Comparison of ENCODE assay signal across 13 cellular contexts in the genomic region with DNA sequence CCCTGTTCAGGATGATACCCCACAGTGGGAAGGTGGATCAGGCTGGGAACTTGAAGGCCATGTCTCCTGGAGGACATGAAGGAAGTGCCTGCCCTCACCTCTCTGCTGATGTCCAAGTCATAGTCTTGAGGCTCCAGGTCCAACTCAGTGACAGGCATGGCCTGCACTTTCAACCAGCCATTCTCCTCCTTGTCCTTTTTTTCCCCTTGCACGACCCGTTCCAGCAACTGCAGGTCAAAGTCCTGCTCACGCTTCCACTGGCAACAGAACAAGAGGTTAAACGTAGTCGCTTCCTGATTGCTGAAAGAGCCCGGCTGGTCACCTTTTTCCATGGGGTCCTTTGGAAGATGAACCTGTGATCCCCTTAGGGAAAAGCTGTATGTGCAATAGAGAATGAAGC. TPM values are rescaled to one million over a fixed set of nuclear protein-coding genes. Genes with fewer than 3 reads are reported as not detected.
DNase-seq lines count a peak whose midpoint lies in the region; ATAC-seq, FAIRE-seq and TF ChIP-seq lines count a peak whose summit lies in the region.
"Had no signal": no experiment of that assay in that cellular context is flagged by ENCODE, and none has a peak within 500 bp of the region (broad histone marks: within the 10 kb centered on the region; RNA-seq: fewer than 3 reads in every experiment).

No MANE protein-coding gene starts in this region.

- H3K36me3 ChIP-seq in IMR-90 (ENCODE audit: control insufficient read depth, insufficient read depth, low read length) (no peaks in the 10 kb centered on the region), HepG2 (replicated peaks in 1 of 2; ENCODE audit: control insufficient read depth in 1 of 2, insufficient read depth in 2 of 2, low read length in 2 of 2) (peaks cover 6 to 16% of the 10 kb centered on the region in 2 experiments; a peak in 4 of 5 replicates), small intestine (ENCODE audit: control insufficient read depth in 2 of 2, insufficient read depth in 2 of 2, low read length in 2 of 2) (peaks cover 0 to 14% of the 10 kb centered on the region in 2 donors)
- H3K36me3 ChIP-seq in CD8-positive, alpha-beta memory T cell (ENCODE audit: insufficient read depth, low read length) = no peaks in the 10 kb centered on the region
- H3K36me3 ChIP-seq: SJSA1 had no signal

- H3K14ac ChIP-seq in IMR-90 (replicated peaks; ENCODE audit: low read depth, low read length) = no peak overlapping the region

- peak; percentile 9 for FAIRE-seq in GM12891 (lab: Jason Lieb, UNC)
- no peak for FAIRE-seq in HepG2 (lab: Jason Lieb, UNC)
- FAIRE-seq in small intestine (lab: Jason Lieb, UNC) = no peak
- FAIRE-seq: A549 had no signal

- H3K27ac ChIP-seq in IMR-90 (ENCODE audit: insufficient read depth, low read length) (no peak overlapping the region), HepG2 (ENCODE audit: extremely low read length, insufficient read depth, low read length) (peak overlapping the region; percentile 45), small intestine (ENCODE audit: low read depth in 1 of 2, low read length in 1 of 2) (peak overlapping the region in 1 of 2 donors; percentile 5)
- no peak overlapping the region for H3K27ac ChIP-seq in CD8-positive, alpha-beta memory T cell (ENCODE audit: low read depth, low read length)
- H3K27ac ChIP-seq: A549, SJSA1 had no signal

- H2BK5ac ChIP-seq in IMR-90 (ENCODE audit: low read depth, low read length, poor library complexity, severe bottlenecking) = no peak overlapping the region

- no peak overlapping the region for H3K18ac ChIP-seq in IMR-90 (ENCODE audit: low read depth, low read length)

- DNase-seq in GM12891 (ENCODE audit: insufficient read length, low spot score) (no peak), IMR-90 (no peak), HepG2 (ENCODE audit: low spot score) (peak; percentile 33), small intestine (peak; percentile 78), NCI-H345 treated with DMSO at 0.1 percent for 48 hours (lab: John Stamatoyannopoulos, UW; ENCODE audit: unreplicated experiment) (no peak), progenitor cell of endocrine pancreas (ENCODE audit: low spot score, unreplicated experiment) (no peak)
- no peak for DNase-seq in CD8-positive, alpha-beta memory T cell
- DNase-seq: KG1 had no signal

- no peak overlapping the region for H4K91ac ChIP-seq in IMR-90 (ENCODE audit: insufficient read depth, low read depth, low read length)

- TF ChIP-seq CTCF in IMR-90 (conservative IDR thresholded peaks at IDR 0.05; ENCODE audit: low read depth, low read length) (no peak), HepG2 (CRISPR knock-in tag; IDR thresholded peaks at IDR 0.05) (no peak), progenitor cell of endocrine pancreas (IDR thresholded peaks at IDR 0.05; ENCODE audit: unreplicated experiment) (no peak)

- H3K9me1 ChIP-seq in IMR-90 (ENCODE audit: insufficient read depth, low read length) = peaks cover 3% of the 10 kb centered on the region

- no peaks in the 10 kb centered on the region for H3K79me1 ChIP-seq in IMR-90 (ENCODE audit: low read depth in 1 of 2, low read length in 2 of 2)

- CTCF ChIA-PET in IMR-90 (lab: Yijun Ruan, JAX) (interaction anchor here (0.5 to 2.3 kb wide), 6 partner anchors 13 to 277 kb away, joined by 3 to 12 read pairs (median 5); no protein-coding TSS in a partner anchor), HepG2 (lab: Yijun Ruan, JAX; ENCODE audit: low intra/inter-chr PET ratio, low total read pairs) (no interaction called here)
- CTCF ChIA-PET in CD8-positive, alpha-beta memory T cell (lab: Charles Lee) = interaction anchor here (0.8 to 3.9 kb wide), 9 partner anchors 9 to 26 kb away, joined by 3 to 12 read pairs (median 4); no protein-coding TSS in a partner anchor

- H2AFZ ChIP-seq in IMR-90 (replicated peaks; ENCODE audit: low read length, poor library complexity) (no peak overlapping the region), HepG2 (ENCODE audit: low read length) (no peak overlapping the region)

- H2AK5ac ChIP-seq in IMR-90 (ENCODE audit: low read depth, low read length) = no peak overlapping the region

- H3K4me3 ChIP-seq in IMR-90 (ENCODE audit: insufficient read depth, low read depth, low read length) (no peak overlapping the region), HepG2 (replicated peaks in 1 of 3; ENCODE audit: insufficient read depth in 1 of 3, low read depth in 2 of 3, low read length in 3 of 3) (no peak overlapping the region), small intestine (ENCODE audit: low read depth in 1 of 2, low read length in 2 of 2) (no peak overlapping the region)
- H3K4me3 ChIP-seq in CD8-positive, alpha-beta memory T cell (ENCODE audit: low read length) = no peak overlapping the region
- H3K4me3 ChIP-seq: A549, Peyer's patch, SJSA1 had no signal

- H3K4me1 ChIP-seq in IMR-90 (ENCODE audit: control insufficient read depth, insufficient read depth, low read length) (peaks cover 3% of the 10 kb centered on the region; the same call in 1 of the 2 replicates), HepG2 (ENCODE audit: insufficient read depth, low read length) (peaks cover 53% of the 10 kb centered on the region), small intestine (ENCODE audit: control insufficient read depth in 2 of 2, insufficient read depth in 1 of 2, low read depth in 1 of 2, low read length in 1 of 2) (no peaks in the 10 kb centered on the region)
- H3K4me1 ChIP-seq in CD8-positive, alpha-beta memory T cell (ENCODE audit: insufficient read depth, low read length) = no peaks in the 10 kb centered on the region

- TF ChIP-seq EP300 in HepG2 (IDR thresholded peaks at IDR 0.05; ENCODE audit: low read depth in 2 of 2, low read length in 2 of 2) = no peak
- TF ChIP-seq EP300 in HepG2 (CRISPR knock-in tag; IDR thresholded peaks at IDR 0.05; ENCODE audit: borderline replicate concordance) = no peak

- peaks cover 0 to 3% (median 0%) of the 10 kb centered on the region in 3 donors for H3K4me1 Mint-ChIP-seq in CD8-positive, alpha-beta memory T cell
- peaks cover 25% of the 10 kb centered on the region for H3K4me1 Mint-ChIP-seq in progenitor cell of endocrine pancreas (ENCODE audit: low read depth)
- H3K4me1 Mint-ChIP-seq: B cell had no signal

- H2BK120ac ChIP-seq in IMR-90 (ENCODE audit: low read depth, low read length) = no peak overlapping the region

- no peak overlapping the region for H3K4me2 ChIP-seq in IMR-90 (ENCODE audit: low read depth, low read length)
- H3K4me2 ChIP-seq in HepG2 (ENCODE audit: low read depth, low read length) = peak overlapping the region; percentile 36; the same call in 1 of the 2 replicates
- H3K4me2 ChIP-seq: A549 had no signal

- no peak for TF ChIP-seq POLR2A in GM12891 (IDR thresholded peaks at IDR 0.05; ENCODE audit: low read depth, low read length)
- no peak for TF ChIP-seq POLR2A in IMR-90 (IDR thresholded peaks at IDR 0.05; ENCODE audit: low read depth, low read length)
- no peak for TF ChIP-seq POLR2A in HepG2 (IDR thresholded peaks at IDR 0.05; ENCODE audit: insufficient read depth in 1 of 2, low read depth in 2 of 2, low read length in 2 of 2)

- H3K27me3 ChIP-seq in IMR-90 (ENCODE audit: control insufficient read depth, insufficient read depth, low read length) (no peaks in the 10 kb centered on the region), HepG2 (ENCODE audit: control insufficient read depth in 1 of 2, insufficient read depth in 2 of 2, low read length in 2 of 2) (no peaks in the 10 kb centered on the region), small intestine (ENCODE audit: control insufficient read depth in 2 of 2, insufficient read depth in 2 of 2, low read length in 2 of 2) (no peaks in the 10 kb centered on the region)
- no peaks in the 10 kb centered on the region for H3K27me3 ChIP-seq in CD8-positive, alpha-beta memory T cell (ENCODE audit: insufficient read depth, low read length, poor library complexity, severe bottlenecking)
- H3K27me3 ChIP-seq: Peyer's patch, SJSA1 had no signal

- no peak overlapping the region for H4K8ac ChIP-seq in IMR-90 (ENCODE audit: low read depth in 2 of 2, low read length in 2 of 2)

- no peaks in the 10 kb centered on the region for H4K20me1 ChIP-seq in IMR-90 (ENCODE audit: insufficient read depth, low read length)
- no peaks in the 10 kb centered on the region for H4K20me1 ChIP-seq in HepG2 (ENCODE audit: insufficient read depth, low read length)

- no peaks in the 10 kb centered on the region for H3K9me3 ChIP-seq in IMR-90 (ENCODE audit: control insufficient read depth, insufficient read depth, low read length)
- no peaks in the 10 kb centered on the region for H3K9me3 ChIP-seq in HepG2 (ENCODE audit: low read length)
- H3K9me3 ChIP-seq in small intestine (ENCODE audit: control insufficient read depth, low read depth) = no peaks in the 10 kb centered on the region
- no peaks in the 10 kb centered on the region for H3K9me3 ChIP-seq in CD8-positive, alpha-beta memory T cell (ENCODE audit: low read length)
- H3K9me3 ChIP-seq: A549, Peyer's patch, SJSA1 had no signal

- no peak overlapping the region for H3K4me3 Mint-ChIP-seq in CD8-positive, alpha-beta memory T cell
- no peak overlapping the region for H3K4me3 Mint-ChIP-seq in progenitor cell of endocrine pancreas (ENCODE audit: low read depth)
- H3K4me3 Mint-ChIP-seq: B cell, CD14-positive monocyte had no signal

- peak overlapping the region in 1 of 8 donors; percentile 24 for H3K27ac Mint-ChIP-seq in CD8-positive, alpha-beta memory T cell
- no peak overlapping the region for H3K27ac Mint-ChIP-seq in progenitor cell of endocrine pancreas
- H3K27ac Mint-ChIP-seq: B cell had no signal

- H2AK9ac ChIP-seq in IMR-90 (replicated peaks; ENCODE audit: low read depth, low read length, poor library complexity) = no peak overlapping the region

- H3K23ac ChIP-seq in IMR-90 (ENCODE audit: low read depth, low read length) = no peak overlapping the region

- POLR2A ChIA-PET in IMR-90 (lab: Charles Lee; ENCODE audit: unreplicated experiment) (no interaction called here), HepG2 (lab: Yijun Ruan, JAX) (interaction anchor here (1.0 kb wide), 1 partner anchor 48 kb away, joined by 4 read pairs; the partner anchor contains the start of gene C11orf58)
- POLR2A ChIA-PET in CD8-positive, alpha-beta memory T cell (lab: Charles Lee) = no interaction called here

- in situ Hi-C loops in IMR-90 (cut with MboI; ENCODE audit: low sequenced_read_pairs) (loop anchor here (10.0 kb wide), 1 partner anchor 279 kb away; no protein-coding TSS in a partner anchor), HepG2 (cut with HindIII; ENCODE audit: extremely low pct_ligation_motif_present, low pct_unique_long_range_greater_than_20kb) (no loop called here)

- 0 out of 2 replicates have a peak overlapping the region, but pooled peaks have one; percentile 27 for H3K4ac ChIP-seq in IMR-90 (ENCODE audit: low read depth, low read length)

- ATAC-seq in IMR-90 (ENCODE audit: low read depth) (no peak), HepG2 (peak; percentile 9; the same call in 2 of the 3 replicates)

- no peak overlapping the region for H2BK15ac ChIP-seq in IMR-90 (ENCODE audit: low read depth, low read length)

- no peak for TF ChIP-seq RAD21 in IMR-90 (IDR thresholded peaks at IDR 0.05; ENCODE audit: low read length)
- TF ChIP-seq RAD21 in HepG2 (CRISPR knock-in tag; IDR thresholded peaks at IDR 0.05) = no peak

- no TSS peak for BruUV-seq in IMR-90 (replicated peaks; lab: Mats Ljungman, UMichigan)
- no TSS peak for BruUV-seq in HepG2 (replicated peaks; lab: Mats Ljungman, UMichigan)

- no peaks in the 10 kb centered on the region for H3K9me3 Mint-ChIP-seq in CD8-positive, alpha-beta memory T cell
- no peaks in the 10 kb centered on the region for H3K9me3 Mint-ChIP-seq in progenitor cell of endocrine pancreas (ENCODE audit: low read depth)
- H3K9me3 Mint-ChIP-seq: CD14-positive monocyte had no signal

- H2BK20ac ChIP-seq in IMR-90 (ENCODE audit: low read depth, low read length) = no peak overlapping the region

- H3K9ac ChIP-seq in IMR-90 (ENCODE audit: low read depth, low read length) = no peak overlapping the region
- H3K9ac ChIP-seq in HepG2 (ENCODE audit: insufficient read depth, low read depth, low read length) = no peak overlapping the region

- H4K5ac ChIP-seq in IMR-90 (ENCODE audit: low read depth, low read length) = no peak overlapping the region

- no peaks in the 10 kb centered on the region for H3K27me3 Mint-ChIP-seq in CD8-positive, alpha-beta memory T cell
- no peaks in the 10 kb centered on the region for H3K27me3 Mint-ChIP-seq in progenitor cell of endocrine pancreas
- H3K27me3 Mint-ChIP-seq: B cell had no signal

- peaks cover 0 to 3% (median 0%) of the 10 kb centered on the region in 3 donors for H3K36me3 Mint-ChIP-seq in CD8-positive, alpha-beta memory T cell
- H3K36me3 Mint-ChIP-seq in progenitor cell of endocrine pancreas (ENCODE audit: insufficient read depth) = peaks cover 16% of the 10 kb centered on the region

- no peak overlapping the region for H3K56ac ChIP-seq in IMR-90 (ENCODE audit: extremely low read depth, insufficient read depth, low read length)

- intact Hi-C loops in IMR-90 (cut with micrococcal nuclease) = loop anchor here (5.0 to 10.0 kb wide), 3 partner anchors 96 to 719 kb away; no protein-coding TSS in a partner anchor
- intact Hi-C loops in HepG2 (cut with micrococcal nuclease; ENCODE audit: unreplicated experiment) = loop anchor here (10.0 kb wide), 1 partner anchor 139 kb away; no protein-coding TSS in a partner anchor

- WGBS in IMR-90 (ENCODE audit: extremely low coverage in 2 of 2, insufficient read length in 1 of 2), 2 experiments = 93% methylated on average over 4 of the region's 6 CpGs; no CpG with 5 or more reads in 1 of the 2 experiments
- WGBS in HepG2 (ENCODE audit: low lambda C conversion rate) = 26% methylated on average over 6 of the region's 6 CpGs
- 13 to 59% (median 36%) methylated on average over 6 of the region's 6 CpGs for WGBS in small intestine, 3 donors

- dilution Hi-C loops in IMR-90 (cut with HindIII; ENCODE audit: low sequenced_read_pairs, unreplicated experiment) = no loop called here

- H3K79me2 ChIP-seq in HepG2 (ENCODE audit: insufficient read depth, low read length) = no peaks in the 10 kb centered on the region

RNA-seq across cellular contexts. Expression of gene C11orf58, which starts 47.7 kb away (rescaled TPM):
- 189 TPM for polyA plus RNA-seq in GM12891 (2012; ENCODE audit: low read depth, missing spikeins)
- 53.8 and 238 TPM in 2 replicates for total RNA-seq in IMR-90 (2012; rRNA removed)
- polyA plus RNA-seq in IMR-90 (2012; rRNA removed) = 67.8 and 77.2 TPM in 2 replicates
- polyA plus RNA-seq in IMR-90 (2012; cell fraction: cytosol; rRNA removed) = 27.7 and 30.2 TPM in 2 replicates
- polyA plus RNA-seq in IMR-90 (2012; cell fraction: nucleus; rRNA removed; ENCODE audit: low replicate concordance) = 10.2 and 52.0 TPM in 2 replicates
- 167 and 271 TPM in 2 replicates for total RNA-seq in HepG2 (2016; rRNA removed; fragmentation: Illumina TruSeq; extraction: Trizol)
- 28.7 and 31.1 TPM in 2 replicates for total RNA-seq in HepG2 (2016; cell fraction: cytosol; rRNA removed; fragmentation: Illumina TruSeq; extraction: Trizol; ENCODE audit: low read depth)
- total RNA-seq in HepG2 (2016; cell fraction: insoluble cytoplasmic fraction; rRNA removed; fragmentation: Illumina TruSeq; extraction: Trizol) = 172 and 267 TPM in 2 replicates
- 54.6 and 66.3 TPM in 2 replicates for total RNA-seq in HepG2 (2016; cell fraction: membrane; rRNA removed; fragmentation: Illumina TruSeq; extraction: Trizol)
- total RNA-seq in HepG2 (2016; cell fraction: nucleus; rRNA removed; fragmentation: Illumina TruSeq; extraction: Trizol) = 102 and 105 TPM in 2 replicates
- polyA plus RNA-seq in HepG2 (2011; rRNA removed) = 65.8 and 83.8 TPM in 2 replicates
- polyA plus RNA-seq in HepG2 (2011; cell fraction: cytosol; rRNA removed) = 48.8 and 63.9 TPM in 2 replicates
- polyA plus RNA-seq in HepG2 (2011; cell fraction: nucleus; rRNA removed) = 32.9 and 41.1 TPM in 2 replicates
- polyA plus RNA-seq in HepG2 (2012) = 122 and 187 TPM in 2 replicates
- polyA plus RNA-seq in HepG2 (2016; cell fraction: cytosol; fragmentation: Illumina TruSeq; extraction: Trizol; ENCODE audit: low read depth) = 28.9 and 36.4 TPM in 2 replicates
- polyA plus RNA-seq in HepG2 (2016; cell fraction: insoluble cytoplasmic fraction; fragmentation: Illumina TruSeq; extraction: Trizol; ENCODE audit: low read depth) = 352 and 397 TPM in 2 replicates
- 50.7 and 60.3 TPM in 2 replicates for polyA plus RNA-seq in HepG2 (2016; cell fraction: membrane; fragmentation: Illumina TruSeq; extraction: Trizol; ENCODE audit: low read depth)
- polyA plus RNA-seq in HepG2 (2016; cell fraction: nucleus; fragmentation: Illumina TruSeq; extraction: Trizol; ENCODE audit: insufficient read depth, low read depth) = 149 and 156 TPM in 2 replicates
- polyA minus RNA-seq in HepG2 (2011; rRNA and poly(A)+ RNA removed; ENCODE audit: low replicate concordance) = 55.1 and 86.4 TPM in 2 replicates
- polyA minus RNA-seq in HepG2 (2011; cell fraction: cytosol; rRNA and poly(A)+ RNA removed) = 84.8 and 85.0 TPM in 2 replicates
- 86.7 and 87.2 TPM in 2 replicates for polyA minus RNA-seq in HepG2 (2011; cell fraction: nucleus; rRNA and poly(A)+ RNA removed)
- polyA plus RNA-seq in small intestine = 100 to 1,000 TPM in 1 of 3 donors, 10 to 100 TPM in 2; 50.8 to 109 (median 90.2) TPM
- total RNA-seq in CD8-positive, alpha-beta memory T cell = 100 to 1,000 TPM; 144 to 188 TPM
- 163 TPM for polyA plus RNA-seq in CD8-positive, alpha-beta memory T cell
- total RNA-seq in progenitor cell of endocrine pancreas = 162 and 166 TPM in 2 replicates

Comparison
In these comparisons a context has a peak if more than half of its experiments do, and no peak if none do; other contexts are left out.
1. DNase-seq: peak in HepG2 (single experiment) and small intestine (single experiment); none in GM12891 (single experiment), IMR-90 (single experiment), CD8-positive, alpha-beta memory T cell (0 of 5), NCI-H345 treated with DMSO at 0.1 percent for 48 hours (single experiment) and progenitor cell of endocrine pancreas (single experiment).